In genomic region chr1:226133504-226134123, GRCh38 we compare ENCODE assay signal across 1 cellular context.
TF ChIP-seq lines count a peak whose summit lies in the region.

No MANE protein-coding gene starts in this region.

TF ChIP-seq in H1, 55 proteins besides CTCF, POLR2A, EP300 and RAD21 (continued from another document):
- TF ChIP-seq ATF2 (IDR thresholded peaks at IDR 0.05; ENCODE audit: low read length), result no peak
- TF ChIP-seq SP2 (IDR thresholded peaks at IDR 0.05; ENCODE audit: low read length), result no peak
- TF ChIP-seq CBX8 (IDR thresholded peaks at IDR 0.05; ENCODE audit: borderline replicate concordance, low read depth, low read length), result no peak
- no peak for TF ChIP-seq CEBPB (IDR thresholded peaks at IDR 0.05; ENCODE audit: low read depth, low read length)
- no peak for TF ChIP-seq GTF2F1 (IDR thresholded peaks at IDR 0.05; ENCODE audit: borderline replicate concordance, low read depth, low read length)
- no peak for TF ChIP-seq POLR2AphosphoS5 (IDR thresholded peaks at IDR 0.05; ENCODE audit: low read depth, low read length)
- TF ChIP-seq E2F6 (IDR thresholded peaks at IDR 0.05), result no peak
- TF ChIP-seq YY1 (IDR thresholded peaks at IDR 0.05; ENCODE audit: low read depth, low read length), result no peak
- no peak for TF ChIP-seq SIX5 (IDR thresholded peaks at IDR 0.05; ENCODE audit: low read depth, low read length)
- no peak for TF ChIP-seq SRF (IDR thresholded peaks at IDR 0.05; ENCODE audit: low read depth, low read length)
- no peak for TF ChIP-seq NANOG (IDR thresholded peaks at IDR 0.05; ENCODE audit: insufficient read depth, low read depth, low read length, poor library complexity, severe bottlenecking)
- TF ChIP-seq BRCA1 (IDR thresholded peaks at IDR 0.05; ENCODE audit: low read depth, low read length), result no peak
- TF ChIP-seq GABPA (IDR thresholded peaks at IDR 0.05; ENCODE audit: borderline replicate concordance, insufficient read depth, low read length), result no peak
- TF ChIP-seq KDM5A (IDR thresholded peaks at IDR 0.05; ENCODE audit: low read length), result no peak
- no peak for TF ChIP-seq CHD1 (IDR thresholded peaks at IDR 0.05; ENCODE audit: low read depth, low read length)
- no peak for TF ChIP-seq HDAC2 (IDR thresholded peaks at IDR 0.05; ENCODE audit: borderline replicate concordance in 1 of 2, low read depth in 2 of 2, low read length in 2 of 2)
- TF ChIP-seq TEAD4 (IDR thresholded peaks at IDR 0.05; ENCODE audit: low read depth, low read length), result no peak
